In the genomic region with DNA sequence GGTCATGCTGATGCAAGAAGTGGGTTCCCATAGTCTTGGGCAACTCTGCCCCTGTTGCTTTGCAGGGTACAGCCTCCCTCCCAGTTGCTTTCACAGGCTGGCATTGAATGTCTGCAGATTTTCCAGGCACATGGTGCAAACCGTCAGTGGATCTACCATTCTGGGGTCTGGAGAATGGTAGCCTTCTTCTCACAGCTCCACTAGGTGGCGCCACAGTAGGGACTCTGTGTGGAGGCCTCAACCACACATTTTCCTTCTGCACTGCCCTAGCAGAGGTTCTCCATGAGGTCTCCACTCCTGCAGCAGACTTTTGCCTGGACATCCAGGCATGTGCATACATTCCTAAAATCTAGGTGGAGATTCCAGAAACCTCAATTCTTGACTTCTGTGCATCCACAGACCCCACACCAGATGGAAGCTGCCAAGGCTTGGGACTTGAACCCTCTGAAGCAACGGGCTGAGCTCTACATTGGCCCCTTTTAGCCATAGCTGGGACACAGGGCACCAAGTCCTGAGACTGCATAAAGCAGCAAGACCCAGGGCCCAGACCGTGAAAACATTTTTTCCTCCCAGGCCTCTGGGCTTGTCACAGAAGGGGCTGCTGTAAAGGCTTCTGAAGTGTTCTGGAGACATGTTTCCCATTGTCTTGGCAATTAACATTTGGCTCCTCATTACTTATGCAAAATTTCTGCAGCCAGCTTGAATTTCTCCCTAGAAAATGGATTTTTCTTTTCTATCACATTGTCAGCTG, we compare ENCODE assay signal across 1 cellular context.
TF ChIP-seq lines count a peak whose summit lies in the region.

No MANE protein-coding gene starts in this region.

TF ChIP-seq in HCT116, 20 proteins besides CTCF, POLR2A, EP300 and RAD21:
- TF ChIP-seq ELF1 (IDR thresholded peaks at IDR 0.05; ENCODE audit: borderline replicate concordance, low read depth) = no peak
- TF ChIP-seq ZBTB33 (IDR thresholded peaks at IDR 0.05; ENCODE audit: extremely low read depth, insufficient replicate concordance, low read length) = no peak
- no peak for TF ChIP-seq ZNF274 (IDR thresholded peaks at IDR 0.05; ENCODE audit: low read depth, low read length)
- TF ChIP-seq EZH2 (IDR thresholded peaks at IDR 0.05) = no peak
- TF ChIP-seq, protein P1, sequence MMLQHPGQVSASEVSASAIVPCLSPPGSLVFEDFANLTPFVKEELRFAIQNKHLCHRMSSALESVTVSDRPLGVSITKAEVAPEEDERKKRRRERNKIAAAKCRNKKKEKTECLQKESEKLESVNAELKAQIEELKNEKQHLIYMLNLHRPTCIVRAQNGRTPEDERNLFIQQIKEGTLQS (IDR thresholded peaks at IDR 0.05) = no peak
- no peak for TF ChIP-seq ZFX (IDR thresholded peaks at IDR 0.05)
- TF ChIP-seq POLR2AphosphoS5 (IDR thresholded peaks at IDR 0.05; ENCODE audit: low read depth, low read length) = no peak
- TF ChIP-seq EZH2phosphoT487 (IDR thresholded peaks at IDR 0.05; ENCODE audit: borderline replicate concordance) = no peak
- TF ChIP-seq EGR1 (IDR thresholded peaks at IDR 0.05; ENCODE audit: low read depth) = no peak
- no peak for TF ChIP-seq YY1 (IDR thresholded peaks at IDR 0.05; ENCODE audit: extremely low read depth, insufficient replicate concordance, low read depth, low read length)
- no peak for TF ChIP-seq CEBPB (IDR thresholded peaks at IDR 0.05; ENCODE audit: low read depth)
- TF ChIP-seq SIN3A (IDR thresholded peaks at IDR 0.05; ENCODE audit: low read depth) = no peak
- TF ChIP-seq MAX (IDR thresholded peaks at IDR 0.05) = no peak
- no peak for TF ChIP-seq SP1 (IDR thresholded peaks at IDR 0.05; ENCODE audit: low read depth)
- no peak for TF ChIP-seq SRF (IDR thresholded peaks at IDR 0.05; ENCODE audit: low read depth)
- no peak for TF ChIP-seq FOSL1 (IDR thresholded peaks at IDR 0.05; ENCODE audit: low read depth)
- TF ChIP-seq REST (IDR thresholded peaks at IDR 0.05; ENCODE audit: low read depth) = no peak
- no peak for TF ChIP-seq CBX3 (IDR thresholded peaks at IDR 0.05; ENCODE audit: low read depth)
TF ChIP-seq in HCT116: peak in this region for 0.
